In genomic region chr9:120713257-120714087, GRCh38 we compare ENCODE assay signal across 8 cellular contexts. TPM values are rescaled to one million over a fixed set of nuclear protein-coding genes. Genes with fewer than 3 reads are reported as not detected.
DNase-seq lines count a peak whose midpoint lies in the region; ATAC-seq and TF ChIP-seq lines count a peak whose summit lies in the region.

No MANE protein-coding gene starts in this region.

- 1% methylated on average over 48 to 50 of the region's 50 CpGs for WGBS in psoas muscle, 3 donors

- peak overlapping the region; percentile 75 for H3K27ac ChIP-seq in psoas muscle

- H3K9me2 ChIP-seq in Loucy (replicated peaks; ENCODE audit: low read depth, low read length) = no peaks in the 10 kb centered on the region

- peaks cover 19% of the 10 kb centered on the region for H3K4me1 ChIP-seq in Caco-2
- H3K4me1 ChIP-seq in Loucy (ENCODE audit: insufficient read depth, low read length, poor library complexity, severe bottlenecking) = peaks cover 48% of the 10 kb centered on the region
- H3K4me1 ChIP-seq in psoas muscle = peaks cover 23% of the 10 kb centered on the region

- H3F3A ChIP-seq in Loucy (ENCODE audit: low read depth) = no peaks in the 10 kb centered on the region

- BruUV-seq in Caco-2 (replicated peaks; lab: Mats Ljungman, UMichigan) = no TSS peak

- H3K4me2 ChIP-seq in Loucy (ENCODE audit: low read depth, low read length, poor library complexity, severe bottlenecking) = peak overlapping the region; percentile 85

- POLR2A ChIA-PET in Caco-2 (lab: Charles Lee) = no interaction called here

- H3K4me1 Mint-ChIP-seq in Caco-2 (ENCODE audit: low read depth, unreplicated experiment) = no peaks in the 10 kb centered on the region
- peaks cover 35% of the 10 kb centered on the region for H3K4me1 Mint-ChIP-seq in activated T-helper 2 cell treated with anti-CD3 and anti-CD28 coated beads, Interferon-gamma antibody, Interleukin-2, Interleukin-4, amounts not matched to agents 10 μg/mL and 5 μg/mL and 100 μg/mL, durations not matched to agents 14 hours and 24 hours and 36 hours (ENCODE audit: low read depth)

- H3K9me3 ChIP-seq in Caco-2 = no peaks in the 10 kb centered on the region
- no peaks in the 10 kb centered on the region for H3K9me3 ChIP-seq in Loucy (ENCODE audit: insufficient read depth, low read depth, low read length)
- no peaks in the 10 kb centered on the region for H3K9me3 ChIP-seq in psoas muscle

- H2AFZ ChIP-seq in Loucy (ENCODE audit: low read length) = peak overlapping the region; percentile 70; the same call in 1 of the 2 replicates

- H3K27me3 Mint-ChIP-seq in Caco-2 (ENCODE audit: insufficient read depth, unreplicated experiment) = no peaks in the 10 kb centered on the region
- H3K27me3 Mint-ChIP-seq in activated T-helper 2 cell treated with anti-CD3 and anti-CD28 coated beads, Interferon-gamma antibody, Interleukin-2, Interleukin-4, amounts not matched to agents 10 μg/mL and 5 μg/mL and 100 μg/mL, durations not matched to agents 14 hours and 24 hours and 36 hours (ENCODE audit: low read depth) = no peaks in the 10 kb centered on the region

- H3K4me3 ChIP-seq in Caco-2 (ENCODE audit: low read depth, low read length) (peak overlapping the region; percentile 67), Loucy (ENCODE audit: low read length, poor library complexity, severe bottlenecking) (peak overlapping the region; percentile 88), psoas muscle (peak overlapping the region; percentile 83)

- CTCF ChIA-PET in Caco-2 (lab: Charles Lee) = interaction anchor here (1.4 kb wide), 1 partner anchor 94 kb away, joined by 4 read pairs; no protein-coding TSS in a partner anchor

- H3K79me2 ChIP-seq in Loucy (ENCODE audit: insufficient read depth, low read length) = peaks cover 46% of the 10 kb centered on the region

- H3K9me3 Mint-ChIP-seq in Caco-2 (ENCODE audit: unreplicated experiment) = no peaks in the 10 kb centered on the region
- no peaks in the 10 kb centered on the region for H3K9me3 Mint-ChIP-seq in activated T-helper 2 cell treated with anti-CD3 and anti-CD28 coated beads, Interferon-gamma antibody, Interleukin-2, Interleukin-4, amounts not matched to agents 10 μg/mL and 5 μg/mL and 100 μg/mL, durations not matched to agents 14 hours and 24 hours and 36 hours

- H4K20me1 ChIP-seq in Loucy (ENCODE audit: insufficient read depth, low read length, poor library complexity, severe bottlenecking) = peaks cover 7% of the 10 kb centered on the region

- peaks cover 6% of the 10 kb centered on the region for H3K36me3 Mint-ChIP-seq in Caco-2 (ENCODE audit: insufficient read depth, unreplicated experiment)
- no peaks in the 10 kb centered on the region for H3K36me3 Mint-ChIP-seq in activated T-helper 2 cell treated with anti-CD3 and anti-CD28 coated beads, Interferon-gamma antibody, Interleukin-2, Interleukin-4, amounts not matched to agents 10 μg/mL and 5 μg/mL and 100 μg/mL, durations not matched to agents 14 hours and 24 hours and 36 hours (ENCODE audit: low read depth)

- H3K27me3 ChIP-seq in Caco-2 (replicated peaks; ENCODE audit: control insufficient read depth, insufficient read depth, low read length) (no peaks in the 10 kb centered on the region), Loucy (ENCODE audit: insufficient read depth, low read length, poor library complexity, severe bottlenecking) (no peaks in the 10 kb centered on the region), psoas muscle (ENCODE audit: insufficient read depth in 3 of 3, low read length in 2 of 3) (no peaks in the 10 kb centered on the region)

- H3K27ac Mint-ChIP-seq in Caco-2 (ENCODE audit: unreplicated experiment) = peak overlapping the region; percentile 61
- peak overlapping the region; percentile 38 for H3K27ac Mint-ChIP-seq in activated T-helper 2 cell treated with anti-CD3 and anti-CD28 coated beads, Interferon-gamma antibody, Interleukin-2, Interleukin-4, amounts not matched to agents 10 μg/mL and 5 μg/mL and 100 μg/mL, durations not matched to agents 14 hours and 24 hours and 36 hours

- peak in 1 of 2 experiments; percentile 19 for DNase-seq in Caco-2
- peak; percentile 17 for DNase-seq in activated T-helper 2 cell treated with anti-CD3 and anti-CD28 coated beads, Interferon-gamma antibody, Interleukin-2, Interleukin-4, amounts not matched to agents 10 μg/mL and 5 μg/mL and 100 μg/mL, durations not matched to agents 14 hours and 24 hours and 36 hours (ENCODE audit: low spot score)
- peak; percentile 62 for DNase-seq in Right ventricle myocardium superior
- peak; percentile 26 to 59 for DNase-seq in psoas muscle
- DNase-seq in NCI-H187 treated with DMSO at 0.1 percent for 48 hours (lab: John Stamatoyannopoulos, UW) = no peak
- DNase-seq in NCI-H446 treated with DMSO at 0.1 percent for 48 hours (lab: John Stamatoyannopoulos, UW) = no peak

- peak overlapping the region; percentile 85 for H3K4me3 Mint-ChIP-seq in Caco-2 (ENCODE audit: unreplicated experiment)
- H3K4me3 Mint-ChIP-seq in activated T-helper 2 cell treated with anti-CD3 and anti-CD28 coated beads, Interferon-gamma antibody, Interleukin-2, Interleukin-4, amounts not matched to agents 10 μg/mL and 5 μg/mL and 100 μg/mL, durations not matched to agents 14 hours and 24 hours and 36 hours (ENCODE audit: low read depth) = peak overlapping the region; percentile 87

- peak overlapping the region; percentile 81 for H3K9ac ChIP-seq in Loucy (ENCODE audit: low read depth, low read length, poor library complexity, severe bottlenecking)

- TF ChIP-seq CTCF in Caco-2 (IDR thresholded peaks at IDR 0.05; ENCODE audit: insufficient read depth in 1 of 2, low read depth in 1 of 2, low read length in 1 of 2, severe bottlenecking in 1 of 2, unreplicated experiment in 1 of 2) (no peak), Loucy (conservative IDR thresholded peaks at IDR 0.05; ENCODE audit: low read length) (no peak), psoas muscle (IDR thresholded peaks at IDR 0.05) (no peak)

- intact Hi-C loops in Caco-2 (cut with micrococcal nuclease; ENCODE audit: unreplicated experiment) = loop anchor here (2.0 kb wide), 2 partner anchors 17 to 95 kb away; no protein-coding TSS in a partner anchor
- intact Hi-C loops in activated T-helper 2 cell treated with anti-CD3 and anti-CD28 coated beads, Interferon-gamma antibody, Interleukin-2, Interleukin-4, amounts not matched to agents 10 μg/mL and 5 μg/mL and 100 μg/mL, durations not matched to agents 14 hours and 24 hours and 36 hours (cut with micrococcal nuclease) = loop anchor here (1.0 to 10.0 kb wide), 2 partner anchors 99 to 408 kb away; no protein-coding TSS in a partner anchor
- intact Hi-C loops in Right ventricle myocardium superior (cut with DNase I) = loop anchor here (10.0 kb wide), 1 partner anchor 89 kb away; no protein-coding TSS in a partner anchor
- intact Hi-C loops in psoas muscle (cut with DNase I) = loop anchor here in 1 of 2 donors (10.0 kb wide), 1 partner anchor 89 kb away; no protein-coding TSS in a partner anchor

- ATAC-seq in Right ventricle myocardium superior (ENCODE audit: poor library complexity) (no peak), psoas muscle (no peak), GM21360 (IDR thresholded peaks at IDR 0.05; ENCODE audit: unreplicated experiment) (no peak)

- H3K36me3 ChIP-seq in Caco-2 (ENCODE audit: control insufficient read depth, insufficient read depth, low read length) (no peaks in the 10 kb centered on the region), Loucy (ENCODE audit: insufficient read depth, low read length) (no peaks in the 10 kb centered on the region), psoas muscle (ENCODE audit: insufficient read depth in 1 of 2, low read depth in 1 of 2) (no peaks in the 10 kb centered on the region)

RNA-seq across cellular contexts. Expression of gene MEGF9, which starts 0.8 kb away (rescaled TPM):
- total RNA-seq in Caco-2 (2022) = 2.8 and 2.9 TPM in 2 replicates
- total RNA-seq in activated T-helper 2 cell treated with anti-CD3 and anti-CD28 coated beads, Interferon-gamma antibody, Interleukin-2, Interleukin-4, amounts not matched to agents 10 μg/mL and 5 μg/mL and 100 μg/mL, durations not matched to agents 14 hours and 24 hours and 36 hours = 5.0 TPM in 2 replicates
- total RNA-seq in Right ventricle myocardium superior = 18.2 TPM
- total RNA-seq in psoas muscle = 10 to 100 TPM in 1 of 4 donors, 1 to 10 TPM in 3; 6.1 to 11.4 (median 8.1) TPM
- polyA plus RNA-seq in psoas muscle = 10 to 100 TPM in 1 of 3 donors, 1 to 10 TPM in 2; 2.0 to 12.7 (median 4.5) TPM

Comparison
In these comparisons a context has a peak if more than half of its experiments do, and no peak if none do; other contexts are left out.
1. DNase-seq: peak in activated T-helper 2 cell treated with anti-CD3 and anti-CD28 coated beads, Interferon-gamma antibody, Interleukin-2, Interleukin-4, amounts not matched to agents 10 μg/mL and 5 μg/mL and 100 μg/mL, durations not matched to agents 14 hours and 24 hours and 36 hours (single experiment), Right ventricle myocardium superior (single experiment) and psoas muscle (2 of 2); none in NCI-H187 treated with DMSO at 0.1 percent for 48 hours (single experiment) and NCI-H446 treated with DMSO at 0.1 percent for 48 hours (single experiment).
2. Peak in every context shown above with its lines, with median percentiles within 50 percentile points of each other: H3K4me3 ChIP-seq.